15 cellular contexts compared by ENCODE assay signal in genomic region chr1:53281180-53281579, GRCh38.
"Had no signal": no experiment of that assay in that cellular context is flagged by ENCODE, and none has a peak within 500 bp of the region (broad histone marks: within the 10 kb centered on the region; RNA-seq: fewer than 3 reads in every experiment).

No MANE protein-coding gene starts in this region.

- H3K9me3 Mint-ChIP-seq: activated T-cell treated with anti-CD3 and anti-CD28 coated beads, Interleukin-2, amount 50 U/mL, for 4 hours; nephron progenitor cell; stimulated activated naive CD8-positive, alpha-beta T cell treated with anti-CD3 and anti-CD28 coated beads, Interleukin-15, Interleukin-2, amounts not matched to agents 100 ng/mL and 50 ng/mL, for 24 hours had no signal

- H3K27ac Mint-ChIP-seq: nephron progenitor cell had no signal

- ATAC-seq: activated T-cell treated with anti-CD3 and anti-CD28 coated beads, Interleukin-2, amount 50 U/mL, for 4 hours; left ventricle myocardium superior; upper lobe of right lung had no signal

- H3K27me3 Mint-ChIP-seq: stimulated activated naive CD8-positive, alpha-beta T cell treated with anti-CD3 and anti-CD28 coated beads, Interleukin-15, Interleukin-2, amounts not matched to agents 100 ng/mL and 50 ng/mL, for 24 hours had no signal

- DNase-seq: activated CD4-positive, alpha-beta T cell treated with anti-CD3 and anti-CD28 coated beads for 48 hours; activated gamma-delta T cell treated with Interleukin-2 at 50 U/mL for 16 hours; activated T-cell treated with anti-CD3 and anti-CD28 coated beads, Interleukin-2, amount 50 U/mL, for 4 hours; adrenal gland; effector memory CD4-positive, alpha-beta T cell; hippocampal formation; left ventricle myocardium superior; mesendoderm; nephron progenitor cell; ovary; sigmoid colon; stimulated activated CD4-positive, alpha-beta T cell treated with anti-CD3 and anti-CD28 coated beads, Interleukin-12 subunit alpha, Interleukin-12 subunit beta, amount 100 ng/mL, for 4 hours; testis; upper lobe of right lung had no signal

- H3K4me3 Mint-ChIP-seq: activated T-cell treated with anti-CD3 and anti-CD28 coated beads, Interleukin-2, amount 50 U/mL, for 4 hours; nephron progenitor cell; stimulated activated naive CD8-positive, alpha-beta T cell treated with anti-CD3 and anti-CD28 coated beads, Interleukin-15, Interleukin-2, amounts not matched to agents 100 ng/mL and 50 ng/mL, for 24 hours had no signal
